ENCODE assay signal across 28 cellular contexts in genomic region chr1:77673030-77673429, GRCh38. TPM values are rescaled to one million over a fixed set of nuclear protein-coding genes. Genes with fewer than 3 reads are reported as not detected.
DNase-seq lines count a peak whose midpoint lies in the region; ATAC-seq and TF ChIP-seq lines count a peak whose summit lies in the region.
"Had no signal": no experiment of that assay in that cellular context is flagged by ENCODE, and none has a peak within 500 bp of the region (broad histone marks: within the 10 kb centered on the region; RNA-seq: fewer than 3 reads in every experiment).

No MANE protein-coding gene starts in this region.

- no peaks in the 10 kb centered on the region for H3K36me3 Mint-ChIP-seq in activated naive CD4-positive, alpha-beta T cell treated with anti-CD3 and anti-CD28 coated beads, Interleukin-2, amount 50 U/mL, for 24 hours
- H3K36me3 Mint-ChIP-seq: activated naive CD8-positive, alpha-beta T cell had no signal

- H3K9me3 Mint-ChIP-seq in activated naive CD4-positive, alpha-beta T cell treated with anti-CD3 and anti-CD28 coated beads, Interleukin-2, amount 50 U/mL, for 24 hours: no peaks in the 10 kb centered on the region
- H3K9me3 Mint-ChIP-seq: activated T-helper 1 cell treated with anti-CD3 and anti-CD28 coated beads, Interleukin-12 subunit alpha, Interleukin-12 subunit beta, Interleukin-2, Interleukin-4 antibody, amounts not matched to agents 30 ng/mL and 10 ng/mL and 1 ng/mL, durations not matched to agents 14 hours and 24 hours and 36 hours had no signal

- H3K4me1 Mint-ChIP-seq in activated naive CD4-positive, alpha-beta T cell treated with anti-CD3 and anti-CD28 coated beads, Interleukin-2, amount 50 U/mL, for 24 hours: peaks cover 80% of the 10 kb centered on the region

- H3K27me3 ChIP-seq in dorsolateral prefrontal cortex (no peaks in the 10 kb centered on the region), prostate gland (replicated peaks; ENCODE audit: insufficient read depth) (no peaks in the 10 kb centered on the region)
- H3K27me3 ChIP-seq: body of pancreas, esophagus squamous epithelium, gastroesophageal sphincter, SJCRH30, tibial nerve had no signal

- H3K36me3 ChIP-seq in OCI-LY7 (ENCODE audit: insufficient read depth, low read length) (peaks cover 29% of the 10 kb centered on the region; the same call in 1 of the 2 replicates), prostate gland (no peaks in the 10 kb centered on the region)
- H3K36me3 ChIP-seq: esophagus squamous epithelium, gastroesophageal sphincter, tibial nerve had no signal

- H3K27ac Mint-ChIP-seq in activated naive CD4-positive, alpha-beta T cell treated with anti-CD3 and anti-CD28 coated beads, Interleukin-2, amount 50 U/mL, for 24 hours: peak overlapping the region; percentile 24
- H3K27ac Mint-ChIP-seq: activated naive CD8-positive, alpha-beta T cell; activated T-helper 1 cell treated with anti-CD3 and anti-CD28 coated beads, Interleukin-12 subunit alpha, Interleukin-12 subunit beta, Interleukin-2, Interleukin-4 antibody, amounts not matched to agents 30 ng/mL and 10 ng/mL and 1 ng/mL, durations not matched to agents 14 hours and 24 hours and 36 hours had no signal

- no peak overlapping the region for H3K27ac ChIP-seq in OCI-LY7 (ENCODE audit: low read depth, low read length, poor library complexity, severe bottlenecking)
- H3K27ac ChIP-seq in dorsolateral prefrontal cortex: peak overlapping the region in 52 of 59 donors; percentile 11 to 94 (median 84)
- H3K27ac ChIP-seq in temporal lobe (ENCODE audit: low read depth, low read length): peak overlapping the region; percentile 84
- no peak overlapping the region for H3K27ac ChIP-seq in prostate gland
- H3K27ac ChIP-seq: body of pancreas, esophagus squamous epithelium, gastroesophageal sphincter, HL-60, SJCRH30 had no signal

- no peak for TF ChIP-seq CTCF in OCI-LY7 (conservative IDR thresholded peaks at IDR 0.05; ENCODE audit: low read length)
- no peak for TF ChIP-seq CTCF in dorsolateral prefrontal cortex (IDR thresholded peaks at IDR 0.05 in 54 of 56, conservative IDR thresholded peaks at IDR 0.05 in 2 of 56; ENCODE audit: low read depth in 1 of 56, partially characterized antibody in 56 of 56)
- no peak for TF ChIP-seq CTCF in prostate gland (IDR thresholded peaks at IDR 0.05)

- 93% methylated on average over 6 of the region's 6 CpGs for WGBS in prostate gland

- CTCF ChIA-PET in OCI-LY7 (lab: Charles Lee; ENCODE audit: unreplicated experiment): no interaction called here

- intact Hi-C loops in OCI-LY7 (cut with micrococcal nuclease; ENCODE audit: unreplicated experiment): no loop called here
- intact Hi-C loops in dorsolateral prefrontal cortex (cut with DNase I): no loop called here
- intact Hi-C loops in prostate gland (cut with DNase I): loop anchor here (10.0 kb wide), 1 partner anchor 518 kb away; no protein-coding TSS in a partner anchor

- POLR2A ChIA-PET in OCI-LY7 (lab: Charles Lee): interaction anchor here (1.2 to 2.0 kb wide), 2 partner anchors 11 to 84 kb away, joined by 6 read pairs; no protein-coding TSS in a partner anchor

- peaks cover 100% of the 10 kb centered on the region for H3K79me2 ChIP-seq in OCI-LY7 (ENCODE audit: insufficient read depth, low read depth, low read length)

- peaks cover 23% of the 10 kb centered on the region for H4K20me1 ChIP-seq in OCI-LY7 (ENCODE audit: insufficient read depth, low read length)

- H2AFZ ChIP-seq in OCI-LY7 (ENCODE audit: low read length): no peak overlapping the region

- H3K4me3 ChIP-seq in OCI-LY7 (ENCODE audit: low read depth, low read length, poor library complexity, severe bottlenecking) (no peak overlapping the region), dorsolateral prefrontal cortex (peak overlapping the region in 2 of 59 donors; percentile 25 to 57), prostate gland (no peak overlapping the region)
- H3K4me3 ChIP-seq: body of pancreas, esophagus squamous epithelium, gastroesophageal sphincter, SJCRH30, smooth muscle cell, tibial nerve had no signal

- H3K4me2 ChIP-seq in OCI-LY7 (ENCODE audit: low read length): peak overlapping the region; percentile 54
- H3K4me2 ChIP-seq: smooth muscle cell had no signal

- H3K27me3 Mint-ChIP-seq in activated naive CD4-positive, alpha-beta T cell treated with anti-CD3 and anti-CD28 coated beads, Interleukin-2, amount 50 U/mL, for 24 hours: no peaks in the 10 kb centered on the region
- H3K27me3 Mint-ChIP-seq: activated naive CD8-positive, alpha-beta T cell had no signal

- H3K4me3 Mint-ChIP-seq in activated naive CD4-positive, alpha-beta T cell treated with anti-CD3 and anti-CD28 coated beads, Interleukin-2, amount 50 U/mL, for 24 hours: no peak overlapping the region
- H3K4me3 Mint-ChIP-seq: activated CD8-positive, alpha-beta T cell treated with anti-CD3 and anti-CD28 coated beads, Interleukin-2, amount 10 ng/mL, durations not matched to agents 7 days and 5 days; activated naive CD8-positive, alpha-beta T cell; activated T-helper 1 cell treated with anti-CD3 and anti-CD28 coated beads, Interleukin-12 subunit alpha, Interleukin-12 subunit beta, Interleukin-2, Interleukin-4 antibody, amounts not matched to agents 30 ng/mL and 10 ng/mL and 1 ng/mL, durations not matched to agents 14 hours and 24 hours and 36 hours had no signal

- DNase-seq in activated naive CD4-positive, alpha-beta T cell treated with anti-CD3 and anti-CD28 coated beads, Interleukin-2, amount 50 U/mL, for 16 hours: no peak
- DNase-seq in OCI-LY7 (ENCODE audit: low spot score) (no peak), dorsolateral prefrontal cortex (no peak), prostate gland (ENCODE audit: low spot score) (no peak), NOMO-1 treated with dmso at 0.1 percent for 144 hours (lab: John Stamatoyannopoulos, UW; ENCODE audit: unreplicated experiment) (no peak)
- DNase-seq: activated CD8-positive, alpha-beta T cell treated with anti-CD3 and anti-CD28 coated beads, Interleukin-2, amount 10 ng/mL, durations not matched to agents 7 days and 5 days; body of pancreas; COR-L47; DMS79; esophagus squamous epithelium; islet precursor cell; NCI-H1417; NCI-H2081 treated with DMSO at 0.1 percent for 48 hours; NCI-H446; SJCRH30; stimulated activated CD4-positive, alpha-beta T cell treated with anti-CD3 and anti-CD28 coated beads, Interleukin-2, amount 100 ng/mL, for 48 hours; stimulated activated naive CD4-positive, alpha-beta T cell treated with Interleukin-2 at 50 U/mL for 16 hours had no signal

- H3K9me2 ChIP-seq in OCI-LY7 (ENCODE audit: insufficient read depth, low read length): no peaks in the 10 kb centered on the region

- no peak for TF ChIP-seq POLR2A in prostate gland (IDR thresholded peaks at IDR 0.05)

- H3K9me3 ChIP-seq in OCI-LY7 (ENCODE audit: low read length) (no peaks in the 10 kb centered on the region), prostate gland (no peaks in the 10 kb centered on the region)
- H3K9me3 ChIP-seq: body of pancreas, esophagus squamous epithelium, gastroesophageal sphincter, SJCRH30, tibial nerve had no signal

- H3K4me1 ChIP-seq in OCI-LY7 (ENCODE audit: insufficient read depth, low read length, poor library complexity, severe bottlenecking): peaks cover 62% of the 10 kb centered on the region
- no peaks in the 10 kb centered on the region for H3K4me1 ChIP-seq in prostate gland (replicated peaks)

- no TSS peak for BruUV-seq in OCI-LY7 (replicated peaks; lab: Mats Ljungman, UMichigan)

- ATAC-seq in GM19035 (IDR thresholded peaks at IDR 0.05; ENCODE audit: unreplicated experiment): no peak
- ATAC-seq: activated CD4-positive, CD25-positive, alpha-beta regulatory T cell treated with anti-CD3 and anti-CD28 coated beads, Interleukin-2, amount 50 U/mL, for 24 hours; activated CD8-positive, alpha-beta T cell treated with anti-CD3 and anti-CD28 coated beads, Interleukin-2, amount 10 ng/mL, durations not matched to agents 7 days and 5 days; body of pancreas; gastroesophageal sphincter; HepG2 had no signal

RNA-seq across cellular contexts. Expression of gene ZZZ3, which starts 9.4 kb away (rescaled TPM):
- 66.4 and 74.6 TPM in 2 replicates for total RNA-seq in OCI-LY7 (2014; rRNA removed; shearing (Covaris generic))
- total RNA-seq in OCI-LY7 (2022) (51.4 and 56.5 TPM in 2 replicates), dorsolateral prefrontal cortex (10 to 100 TPM; 52.5 to 90.5 (median 69.9) TPM), temporal lobe (94.9 TPM), prostate gland (10 to 100 TPM; 38.9 to 60.8 TPM)

Comparison
In these comparisons a context has a peak if more than half of its experiments do, and no peak if none do; other contexts are left out.
1. H3K27ac ChIP-seq: peak in dorsolateral prefrontal cortex (52 of 59) and temporal lobe (single experiment); none in OCI-LY7 (single experiment) and prostate gland (0 of 2).